28 cellular contexts compared by ENCODE assay signal in the genomic region with DNA sequence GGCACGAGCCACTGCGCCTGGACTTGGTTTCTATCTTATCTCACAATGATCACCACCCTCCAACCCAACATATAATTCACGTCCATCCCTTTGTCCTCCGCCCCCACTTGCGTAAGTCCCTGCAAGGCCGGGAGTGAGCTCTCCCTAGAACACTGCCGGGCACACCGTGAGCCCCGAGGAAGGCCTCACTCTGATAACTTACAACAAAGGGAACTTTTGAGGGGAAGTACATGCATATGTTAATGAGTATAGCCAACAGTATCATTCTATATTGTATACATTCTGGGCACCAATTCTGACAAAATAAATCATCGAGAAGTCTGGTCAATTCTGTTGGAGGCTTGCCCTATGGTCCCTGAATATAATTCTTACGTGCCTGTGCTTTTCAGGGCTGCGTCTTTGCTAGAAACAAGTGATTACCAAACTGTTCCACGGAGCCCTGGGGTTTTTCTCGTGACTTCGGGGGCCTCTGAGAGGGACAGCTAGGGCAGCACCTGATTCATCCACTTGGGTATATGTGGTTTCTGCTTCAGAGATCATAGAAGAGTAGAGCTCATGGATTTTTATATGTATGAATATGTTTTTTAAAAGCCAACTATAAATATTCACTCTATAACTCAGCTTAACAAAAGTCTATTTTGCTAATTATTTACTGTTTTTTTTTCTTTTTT.
"Had no signal": no experiment of that assay in that cellular context is flagged by ENCODE, and none has a peak within 500 bp of the region (broad histone marks: within the 10 kb centered on the region; RNA-seq: fewer than 3 reads in every experiment).

No MANE protein-coding gene starts in this region.

- H3K4me3 ChIP-seq: colonic mucosa, dorsolateral prefrontal cortex, esophagus muscularis mucosa, left lung, lung, pancreas, psoas muscle, skin epidermis, stomach, suprapubic skin, transverse colon had no signal

- H3K4me1 ChIP-seq: colonic mucosa, esophagus muscularis mucosa, left lung, pancreas, psoas muscle, stomach, suprapubic skin, transverse colon had no signal

- H3K27ac Mint-ChIP-seq: activated CD4-positive, alpha-beta T cell treated with anti-CD3 and anti-CD28 coated beads, Interleukin-2, amount 10 ng/mL, durations not matched to agents 7 days and 5 days; activated CD8-positive, alpha-beta T cell treated with anti-CD3 and anti-CD28 coated beads, Interleukin-2, amount 10 ng/mL, durations not matched to agents 7 days and 5 days; activated T-helper 1 cell treated with anti-CD3 and anti-CD28 coated beads, Interleukin-12 subunit alpha, Interleukin-12 subunit beta, Interleukin-2, Interleukin-4 antibody, amounts not matched to agents 30 ng/mL and 10 ng/mL and 1 ng/mL, durations not matched to agents 14 hours and 24 hours and 36 hours; effector memory CD8-positive, alpha-beta T cell had no signal

- H3K27ac ChIP-seq: brain microvascular endothelial cell, colonic mucosa, dorsolateral prefrontal cortex, esophagus muscularis mucosa, left lung, neutrophil, pancreas, psoas muscle, skin epidermis, stomach, suprapubic skin, transverse colon, WERI-Rb-1 had no signal

- H3K4me1 Mint-ChIP-seq: naive thymus-derived CD8-positive, alpha-beta T cell had no signal

- H3K36me3 ChIP-seq: brain microvascular endothelial cell, colonic mucosa, esophagus muscularis mucosa, left lung, neutrophil, pancreas, stomach, suprapubic skin, transverse colon, WERI-Rb-1 had no signal

- H3K27me3 ChIP-seq: brain microvascular endothelial cell, colonic mucosa, dorsolateral prefrontal cortex, esophagus muscularis mucosa, left lung, neutrophil, pancreas, stomach, suprapubic skin, transverse colon had no signal

- H3K9me3 Mint-ChIP-seq: activated T-helper 1 cell treated with anti-CD3 and anti-CD28 coated beads, Interleukin-12 subunit alpha, Interleukin-12 subunit beta, Interleukin-2, Interleukin-4 antibody, amounts not matched to agents 30 ng/mL and 10 ng/mL and 1 ng/mL, durations not matched to agents 14 hours and 24 hours and 36 hours; effector memory CD8-positive, alpha-beta T cell had no signal

- DNase-seq: activated CD4-positive, alpha-beta T cell treated with anti-CD3 and anti-CD28 coated beads, Interleukin-2, amount 10 ng/mL, durations not matched to agents 7 days and 5 days; activated CD4-positive, CD25-positive, alpha-beta regulatory T cell treated with anti-CD3 and anti-CD28 coated beads, Interleukin-2, amount 50 U/mL, for 72 hours; activated CD8-positive, alpha-beta T cell treated with anti-CD3 and anti-CD28 coated beads, Interleukin-2, amount 10 ng/mL, durations not matched to agents 7 days and 5 days; activated gamma-delta T cell; activated naive CD4-positive, alpha-beta T cell treated with anti-CD3 and anti-CD28 coated beads, Interleukin-2, amount 50 U/mL, for 16 hours; aorta; central memory CD4-positive, alpha-beta T cell; colonic mucosa; dorsolateral prefrontal cortex; effector memory CD8-positive, alpha-beta T cell; hippocampal formation; kidney glomerular epithelial cell; left lung; naive thymus-derived CD8-positive, alpha-beta T cell; pancreas; psoas muscle; right cardiac atrium; stimulated activated CD4-positive, alpha-beta T cell treated with anti-CD3 and anti-CD28 coated beads, Interleukin-1b, Interleukin-23, amount 100 ng/mL, for 48 hours; stomach; transverse colon; WERI-Rb-1 had no signal

- H3K27me3 Mint-ChIP-seq: activated CD4-positive, alpha-beta T cell treated with anti-CD3 and anti-CD28 coated beads, Interleukin-2, amount 10 ng/mL, durations not matched to agents 7 days and 5 days; effector memory CD8-positive, alpha-beta T cell; naive thymus-derived CD8-positive, alpha-beta T cell had no signal

- H3K9me3 ChIP-seq: colonic mucosa, esophagus muscularis mucosa, neutrophil, pancreas, psoas muscle, stomach, suprapubic skin, transverse colon had no signal

- H3K4me3 Mint-ChIP-seq: activated CD4-positive, alpha-beta T cell treated with anti-CD3 and anti-CD28 coated beads, Interleukin-2, amount 10 ng/mL, durations not matched to agents 7 days and 5 days; activated CD8-positive, alpha-beta T cell treated with anti-CD3 and anti-CD28 coated beads, Interleukin-2, amount 10 ng/mL, durations not matched to agents 7 days and 5 days; activated T-helper 1 cell treated with anti-CD3 and anti-CD28 coated beads, Interleukin-12 subunit alpha, Interleukin-12 subunit beta, Interleukin-2, Interleukin-4 antibody, amounts not matched to agents 30 ng/mL and 10 ng/mL and 1 ng/mL, durations not matched to agents 14 hours and 24 hours and 36 hours; effector memory CD8-positive, alpha-beta T cell; naive thymus-derived CD8-positive, alpha-beta T cell had no signal

- ATAC-seq: activated CD8-positive, alpha-beta T cell treated with anti-CD3 and anti-CD28 coated beads, Interleukin-2, amount 10 ng/mL, durations not matched to agents 7 days and 5 days; effector memory CD8-positive, alpha-beta T cell; left lung; naive thymus-derived CD8-positive, alpha-beta T cell; pancreas; psoas muscle; right cardiac atrium had no signal
